Comparison of ENCODE assay signal across 1 cellular context in the genomic region with DNA sequence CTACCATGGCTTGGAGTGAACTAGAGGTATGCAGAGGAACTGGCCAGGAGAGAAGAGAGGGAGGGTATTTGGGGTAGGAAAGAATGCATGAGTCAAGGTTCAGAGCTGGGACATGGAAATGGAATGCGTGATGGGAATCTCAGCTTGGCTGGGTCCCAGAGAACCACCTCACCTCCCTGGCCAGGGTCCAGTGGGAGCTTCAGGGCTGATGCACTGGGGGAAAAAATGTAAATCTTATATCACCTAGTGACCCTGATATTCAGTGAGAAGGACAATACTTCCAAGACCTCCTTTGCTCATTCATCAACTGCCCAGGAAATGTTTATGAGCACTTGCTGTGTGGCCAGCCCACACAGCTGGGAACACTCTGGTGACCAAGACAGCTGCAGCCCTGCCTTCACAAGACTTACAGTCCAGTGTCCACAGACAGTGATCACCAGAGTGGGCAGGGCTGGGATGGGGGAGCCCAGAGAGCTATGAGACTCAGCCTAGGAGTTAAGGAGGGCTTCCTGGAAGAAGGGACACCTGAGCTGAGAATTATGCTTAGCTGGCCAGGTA.
TF ChIP-seq lines count a peak whose summit lies in the region.

No MANE protein-coding gene starts in this region.

TF ChIP-seq in HepG2, 621 proteins besides CTCF, POLR2A, EP300 and RAD21 (continues in another document):
- TF ChIP-seq, protein P1, sequence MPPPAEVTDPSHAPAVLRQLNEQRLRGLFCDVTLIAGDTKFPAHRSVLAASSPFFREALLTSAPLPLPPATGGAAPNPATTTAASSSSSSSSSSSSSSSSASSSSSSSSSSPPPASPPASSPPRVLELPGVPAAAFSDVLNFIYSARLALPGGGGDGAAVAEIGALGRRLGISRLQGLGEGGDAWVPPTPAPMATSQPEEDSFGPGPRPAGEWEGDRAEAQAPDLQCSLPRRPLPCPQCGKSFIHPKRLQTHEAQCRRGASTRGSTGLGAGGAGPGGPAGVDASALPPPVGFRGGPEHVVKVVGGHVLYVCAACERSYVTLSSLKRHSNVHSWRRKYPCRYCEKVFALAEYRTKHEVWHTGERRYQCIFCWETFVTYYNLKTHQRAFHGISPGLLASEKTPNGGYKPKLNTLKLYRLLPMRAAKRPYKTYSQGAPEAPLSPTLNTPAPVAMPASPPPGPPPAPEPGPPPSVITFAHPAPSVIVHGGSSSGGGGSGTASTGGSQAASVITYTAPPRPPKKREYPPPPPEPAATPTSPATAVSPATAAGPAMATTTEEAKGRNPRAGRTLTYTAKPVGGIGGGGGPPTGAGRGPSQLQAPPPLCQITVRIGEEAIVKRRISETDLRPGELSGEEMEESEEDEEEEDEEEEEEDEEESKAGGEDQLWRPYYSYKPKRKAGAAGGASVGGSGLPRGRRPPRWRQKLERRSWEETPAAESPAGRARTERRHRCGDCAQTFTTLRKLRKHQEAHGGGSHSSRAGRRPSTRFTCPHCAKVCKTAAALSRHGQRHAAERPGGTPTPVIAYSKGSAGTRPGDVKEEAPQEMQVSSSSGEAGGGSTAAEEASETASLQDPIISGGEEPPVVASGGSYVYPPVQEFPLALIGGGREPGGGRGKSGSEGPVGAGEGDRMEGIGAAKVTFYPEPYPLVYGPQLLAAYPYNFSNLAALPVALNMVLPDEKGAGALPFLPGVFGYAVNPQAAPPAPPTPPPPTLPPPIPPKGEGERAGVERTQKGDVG (CRISPR knock-in tag; IDR thresholded peaks at IDR 0.05; ENCODE audit: borderline replicate concordance) = no peak
- TF ChIP-seq MAZ (IDR thresholded peaks at IDR 0.05; ENCODE audit: borderline replicate concordance, low read depth, low read length) (no peak), MAZ (CRISPR knock-in tag; IDR thresholded peaks at IDR 0.05; ENCODE audit: low read depth) (no peak), ELF1 (CRISPR knock-in tag; IDR thresholded peaks at IDR 0.05) (no peak), HNF4G (IDR thresholded peaks at IDR 0.05; ENCODE audit: borderline replicate concordance, low read depth, low read length) (peak; percentile 24; the same call in 1 of the 2 replicates), HNF4G (CRISPR knock-in tag; IDR thresholded peaks at IDR 0.05; ENCODE audit: borderline replicate concordance, low read depth) (no peak), ZNF468 (CRISPR knock-in tag; IDR thresholded peaks at IDR 0.05) (no peak), KLF16 (CRISPR knock-in tag; IDR thresholded peaks at IDR 0.05) (no peak), JARID2 (CRISPR knock-in tag; IDR thresholded peaks at IDR 0.05; ENCODE audit: insufficient replicate concordance) (no peak), FOXK1 (CRISPR knock-in tag; IDR thresholded peaks at IDR 0.05; ENCODE audit: borderline replicate concordance, low read depth) (no peak), DNMT3B (CRISPR knock-in tag; conservative IDR thresholded peaks at IDR 0.05) (no peak), GABPB1 (CRISPR knock-in tag; IDR thresholded peaks at IDR 0.05) (no peak), ZNF121 (CRISPR knock-in tag; IDR thresholded peaks at IDR 0.05) (no peak), ZNF891 (CRISPR knock-in tag; IDR thresholded peaks at IDR 0.05) (no peak), ZNF577 (CRISPR knock-in tag; IDR thresholded peaks at IDR 0.05; ENCODE audit: borderline replicate concordance, low read depth) (no peak), SCMH1 (CRISPR knock-in tag; IDR thresholded peaks at IDR 0.05; ENCODE audit: borderline replicate concordance) (no peak), ZMYM2 (CRISPR knock-in tag; IDR thresholded peaks at IDR 0.05) (no peak), KAT2B (IDR thresholded peaks at IDR 0.05; ENCODE audit: borderline replicate concordance, low read depth, low read length) (no peak), ATF7-NPFF (CRISPR knock-in tag; IDR thresholded peaks at IDR 0.05; ENCODE audit: low read depth) (no peak), SIN3B (IDR thresholded peaks at IDR 0.05; ENCODE audit: low read length) (no peak), PHF8 (CRISPR knock-in tag; IDR thresholded peaks at IDR 0.05) (no peak), HNF4A (CRISPR knock-in tag; IDR thresholded peaks at IDR 0.05) (peak; percentile 64), BRCA1 (CRISPR knock-in tag; IDR thresholded peaks at IDR 0.05) (no peak), ZKSCAN8 (CRISPR knock-in tag; IDR thresholded peaks at IDR 0.05; ENCODE audit: borderline replicate concordance) (no peak), ZNF652 (CRISPR knock-in tag; IDR thresholded peaks at IDR 0.05; ENCODE audit: borderline replicate concordance, low read depth) (no peak), KDM6A (CRISPR knock-in tag; IDR thresholded peaks at IDR 0.05; ENCODE audit: low read depth) (no peak), ZNF747 (CRISPR knock-in tag; IDR thresholded peaks at IDR 0.05; ENCODE audit: borderline replicate concordance) (no peak), RAD51 (IDR thresholded peaks at IDR 0.05; ENCODE audit: borderline replicate concordance) (no peak), ZNF674 (CRISPR knock-in tag; IDR thresholded peaks at IDR 0.05; ENCODE audit: low read depth) (no peak), TCF7L2 (IDR thresholded peaks at IDR 0.05; ENCODE audit: low read depth, low read length) (no peak), ZNF333 (CRISPR knock-in tag; IDR thresholded peaks at IDR 0.05; ENCODE audit: borderline replicate concordance) (no peak)
- TF ChIP-seq, protein P2, sequence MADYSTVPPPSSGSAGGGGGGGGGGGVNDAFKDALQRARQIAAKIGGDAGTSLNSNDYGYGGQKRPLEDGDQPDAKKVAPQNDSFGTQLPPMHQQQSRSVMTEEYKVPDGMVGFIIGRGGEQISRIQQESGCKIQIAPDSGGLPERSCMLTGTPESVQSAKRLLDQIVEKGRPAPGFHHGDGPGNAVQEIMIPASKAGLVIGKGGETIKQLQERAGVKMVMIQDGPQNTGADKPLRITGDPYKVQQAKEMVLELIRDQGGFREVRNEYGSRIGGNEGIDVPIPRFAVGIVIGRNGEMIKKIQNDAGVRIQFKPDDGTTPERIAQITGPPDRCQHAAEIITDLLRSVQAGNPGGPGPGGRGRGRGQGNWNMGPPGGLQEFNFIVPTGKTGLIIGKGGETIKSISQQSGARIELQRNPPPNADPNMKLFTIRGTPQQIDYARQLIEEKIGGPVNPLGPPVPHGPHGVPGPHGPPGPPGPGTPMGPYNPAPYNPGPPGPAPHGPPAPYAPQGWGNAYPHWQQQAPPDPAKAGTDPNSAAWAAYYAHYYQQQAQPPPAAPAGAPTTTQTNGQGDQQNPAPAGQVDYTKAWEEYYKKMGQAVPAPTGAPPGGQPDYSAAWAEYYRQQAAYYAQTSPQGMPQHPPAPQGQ (CRISPR knock-in tag; IDR thresholded peaks at IDR 0.05; ENCODE audit: borderline replicate concordance) = no peak
- TF ChIP-seq, protein P3, sequence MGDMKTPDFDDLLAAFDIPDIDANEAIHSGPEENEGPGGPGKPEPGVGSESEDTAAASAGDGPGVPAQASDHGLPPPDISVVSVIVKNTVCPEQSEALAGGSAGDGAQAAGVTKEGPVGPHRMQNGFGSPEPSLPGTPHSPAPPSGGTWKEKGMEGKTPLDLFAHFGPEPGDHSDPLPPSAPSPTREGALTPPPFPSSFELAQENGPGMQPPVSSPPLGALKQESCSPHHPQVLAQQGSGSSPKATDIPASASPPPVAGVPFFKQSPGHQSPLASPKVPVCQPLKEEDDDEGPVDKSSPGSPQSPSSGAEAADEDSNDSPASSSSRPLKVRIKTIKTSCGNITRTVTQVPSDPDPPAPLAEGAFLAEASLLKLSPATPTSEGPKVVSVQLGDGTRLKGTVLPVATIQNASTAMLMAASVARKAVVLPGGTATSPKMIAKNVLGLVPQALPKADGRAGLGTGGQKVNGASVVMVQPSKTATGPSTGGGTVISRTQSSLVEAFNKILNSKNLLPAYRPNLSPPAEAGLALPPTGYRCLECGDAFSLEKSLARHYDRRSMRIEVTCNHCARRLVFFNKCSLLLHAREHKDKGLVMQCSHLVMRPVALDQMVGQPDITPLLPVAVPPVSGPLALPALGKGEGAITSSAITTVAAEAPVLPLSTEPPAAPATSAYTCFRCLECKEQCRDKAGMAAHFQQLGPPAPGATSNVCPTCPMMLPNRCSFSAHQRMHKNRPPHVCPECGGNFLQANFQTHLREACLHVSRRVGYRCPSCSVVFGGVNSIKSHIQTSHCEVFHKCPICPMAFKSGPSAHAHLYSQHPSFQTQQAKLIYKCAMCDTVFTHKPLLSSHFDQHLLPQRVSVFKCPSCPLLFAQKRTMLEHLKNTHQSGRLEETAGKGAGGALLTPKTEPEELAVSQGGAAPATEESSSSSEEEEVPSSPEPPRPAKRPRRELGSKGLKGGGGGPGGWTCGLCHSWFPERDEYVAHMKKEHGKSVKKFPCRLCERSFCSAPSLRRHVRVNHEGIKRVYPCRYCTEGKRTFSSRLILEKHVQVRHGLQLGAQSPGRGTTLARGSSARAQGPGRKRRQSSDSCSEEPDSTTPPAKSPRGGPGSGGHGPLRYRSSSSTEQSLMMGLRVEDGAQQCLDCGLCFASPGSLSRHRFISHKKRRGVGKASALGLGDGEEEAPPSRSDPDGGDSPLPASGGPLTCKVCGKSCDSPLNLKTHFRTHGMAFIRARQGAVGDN (CRISPR knock-in tag; IDR thresholded peaks at IDR 0.05) = peak; percentile 18
- TF ChIP-seq, protein P4, sequence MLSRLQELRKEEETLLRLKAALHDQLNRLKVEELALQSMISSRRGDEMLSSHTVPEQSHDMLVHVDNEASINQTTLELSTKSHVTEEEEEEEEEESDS (CRISPR knock-in tag; IDR thresholded peaks at IDR 0.05; ENCODE audit: borderline replicate concordance) = no peak
- TF ChIP-seq, protein P5, sequence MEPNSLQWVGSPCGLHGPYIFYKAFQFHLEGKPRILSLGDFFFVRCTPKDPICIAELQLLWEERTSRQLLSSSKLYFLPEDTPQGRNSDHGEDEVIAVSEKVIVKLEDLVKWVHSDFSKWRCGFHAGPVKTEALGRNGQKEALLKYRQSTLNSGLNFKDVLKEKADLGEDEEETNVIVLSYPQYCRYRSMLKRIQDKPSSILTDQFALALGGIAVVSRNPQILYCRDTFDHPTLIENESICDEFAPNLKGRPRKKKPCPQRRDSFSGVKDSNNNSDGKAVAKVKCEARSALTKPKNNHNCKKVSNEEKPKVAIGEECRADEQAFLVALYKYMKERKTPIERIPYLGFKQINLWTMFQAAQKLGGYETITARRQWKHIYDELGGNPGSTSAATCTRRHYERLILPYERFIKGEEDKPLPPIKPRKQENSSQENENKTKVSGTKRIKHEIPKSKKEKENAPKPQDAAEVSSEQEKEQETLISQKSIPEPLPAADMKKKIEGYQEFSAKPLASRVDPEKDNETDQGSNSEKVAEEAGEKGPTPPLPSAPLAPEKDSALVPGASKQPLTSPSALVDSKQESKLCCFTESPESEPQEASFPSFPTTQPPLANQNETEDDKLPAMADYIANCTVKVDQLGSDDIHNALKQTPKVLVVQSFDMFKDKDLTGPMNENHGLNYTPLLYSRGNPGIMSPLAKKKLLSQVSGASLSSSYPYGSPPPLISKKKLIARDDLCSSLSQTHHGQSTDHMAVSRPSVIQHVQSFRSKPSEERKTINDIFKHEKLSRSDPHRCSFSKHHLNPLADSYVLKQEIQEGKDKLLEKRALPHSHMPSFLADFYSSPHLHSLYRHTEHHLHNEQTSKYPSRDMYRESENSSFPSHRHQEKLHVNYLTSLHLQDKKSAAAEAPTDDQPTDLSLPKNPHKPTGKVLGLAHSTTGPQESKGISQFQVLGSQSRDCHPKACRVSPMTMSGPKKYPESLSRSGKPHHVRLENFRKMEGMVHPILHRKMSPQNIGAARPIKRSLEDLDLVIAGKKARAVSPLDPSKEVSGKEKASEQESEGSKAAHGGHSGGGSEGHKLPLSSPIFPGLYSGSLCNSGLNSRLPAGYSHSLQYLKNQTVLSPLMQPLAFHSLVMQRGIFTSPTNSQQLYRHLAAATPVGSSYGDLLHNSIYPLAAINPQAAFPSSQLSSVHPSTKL (CRISPR knock-in tag; IDR thresholded peaks at IDR 0.05) = peak; percentile 59; the same call in 1 of the 2 replicates
- TF ChIP-seq, protein P6, sequence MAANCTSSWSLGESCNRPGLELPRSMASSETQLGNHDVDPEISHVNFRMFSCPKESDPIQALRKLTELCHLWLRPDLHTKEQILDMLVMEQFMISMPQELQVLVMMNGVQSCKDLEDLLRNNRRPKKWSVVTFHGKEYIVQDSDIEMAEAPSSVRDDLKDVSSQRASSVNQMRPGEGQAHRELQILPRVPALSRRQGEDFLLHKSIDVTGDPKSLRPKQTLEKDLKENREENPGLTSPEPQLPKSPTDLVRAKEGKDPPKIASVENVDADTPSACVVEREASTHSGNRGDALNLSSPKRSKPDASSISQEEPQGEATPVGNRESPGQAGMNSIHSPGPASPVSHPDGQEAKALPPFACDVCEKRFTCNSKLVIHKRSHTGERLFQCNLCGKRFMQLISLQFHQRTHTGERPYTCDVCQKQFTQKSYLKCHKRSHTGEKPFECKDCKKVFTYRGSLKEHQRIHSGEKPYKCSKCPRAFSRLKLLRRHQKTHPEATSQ (CRISPR knock-in tag; IDR thresholded peaks at IDR 0.05; ENCODE audit: borderline replicate concordance) = no peak; the same call in 1 of the 2 replicates
- TF ChIP-seq, protein P7, sequence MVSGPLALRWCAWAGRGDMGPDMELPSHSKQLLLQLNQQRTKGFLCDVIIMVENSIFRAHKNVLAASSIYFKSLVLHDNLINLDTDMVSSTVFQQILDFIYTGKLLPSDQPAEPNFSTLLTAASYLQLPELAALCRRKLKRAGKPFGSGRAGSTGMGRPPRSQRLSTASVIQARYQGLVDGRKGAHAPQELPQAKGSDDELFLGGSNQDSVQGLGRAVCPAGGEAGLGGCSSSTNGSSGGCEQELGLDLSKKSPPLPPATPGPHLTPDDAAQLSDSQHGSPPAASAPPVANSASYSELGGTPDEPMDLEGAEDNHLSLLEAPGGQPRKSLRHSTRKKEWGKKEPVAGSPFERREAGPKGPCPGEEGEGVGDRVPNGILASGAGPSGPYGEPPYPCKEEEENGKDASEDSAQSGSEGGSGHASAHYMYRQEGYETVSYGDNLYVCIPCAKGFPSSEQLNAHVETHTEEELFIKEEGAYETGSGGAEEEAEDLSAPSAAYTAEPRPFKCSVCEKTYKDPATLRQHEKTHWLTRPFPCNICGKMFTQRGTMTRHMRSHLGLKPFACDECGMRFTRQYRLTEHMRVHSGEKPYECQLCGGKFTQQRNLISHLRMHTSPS (CRISPR knock-in tag; IDR thresholded peaks at IDR 0.05; ENCODE audit: low read depth) = no peak
- TF ChIP-seq, protein P8, sequence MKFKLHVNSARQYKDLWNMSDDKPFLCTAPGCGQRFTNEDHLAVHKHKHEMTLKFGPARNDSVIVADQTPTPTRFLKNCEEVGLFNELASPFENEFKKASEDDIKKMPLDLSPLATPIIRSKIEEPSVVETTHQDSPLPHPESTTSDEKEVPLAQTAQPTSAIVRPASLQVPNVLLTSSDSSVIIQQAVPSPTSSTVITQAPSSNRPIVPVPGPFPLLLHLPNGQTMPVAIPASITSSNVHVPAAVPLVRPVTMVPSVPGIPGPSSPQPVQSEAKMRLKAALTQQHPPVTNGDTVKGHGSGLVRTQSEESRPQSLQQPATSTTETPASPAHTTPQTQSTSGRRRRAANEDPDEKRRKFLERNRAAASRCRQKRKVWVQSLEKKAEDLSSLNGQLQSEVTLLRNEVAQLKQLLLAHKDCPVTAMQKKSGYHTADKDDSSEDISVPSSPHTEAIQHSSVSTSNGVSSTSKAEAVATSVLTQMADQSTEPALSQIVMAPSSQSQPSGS (CRISPR knock-in tag; IDR thresholded peaks at IDR 0.05) = no peak; the same call in 1 of the 2 replicates
- TF ChIP-seq, protein P9, sequence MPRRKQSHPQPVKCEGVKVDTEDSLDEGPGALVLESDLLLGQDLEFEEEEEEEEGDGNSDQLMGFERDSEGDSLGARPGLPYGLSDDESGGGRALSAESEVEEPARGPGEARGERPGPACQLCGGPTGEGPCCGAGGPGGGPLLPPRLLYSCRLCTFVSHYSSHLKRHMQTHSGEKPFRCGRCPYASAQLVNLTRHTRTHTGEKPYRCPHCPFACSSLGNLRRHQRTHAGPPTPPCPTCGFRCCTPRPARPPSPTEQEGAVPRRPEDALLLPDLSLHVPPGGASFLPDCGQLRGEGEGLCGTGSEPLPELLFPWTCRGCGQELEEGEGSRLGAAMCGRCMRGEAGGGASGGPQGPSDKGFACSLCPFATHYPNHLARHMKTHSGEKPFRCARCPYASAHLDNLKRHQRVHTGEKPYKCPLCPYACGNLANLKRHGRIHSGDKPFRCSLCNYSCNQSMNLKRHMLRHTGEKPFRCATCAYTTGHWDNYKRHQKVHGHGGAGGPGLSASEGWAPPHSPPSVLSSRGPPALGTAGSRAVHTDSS (CRISPR knock-in tag; conservative IDR thresholded peaks at IDR 0.05) = no peak
